2 cellular contexts compared by ENCODE assay signal in genomic region chr15:40275491-40275890, GRCh38.
TF ChIP-seq lines count a peak whose summit lies in the region.

No MANE protein-coding gene starts in this region.

TF ChIP-seq in HepG2, 621 proteins besides CTCF, POLR2A, EP300 and RAD21:
- TF ChIP-seq E2F5 (CRISPR knock-in tag; conservative IDR thresholded peaks at IDR 0.05) (no peak), ZNF556 (CRISPR knock-in tag; IDR thresholded peaks at IDR 0.05; ENCODE audit: borderline replicate concordance) (no peak), ZNF629 (CRISPR knock-in tag; conservative IDR thresholded peaks at IDR 0.05) (peak; percentile 83)
TF ChIP-seq in HepG2: peak in this region for 1.

TF ChIP-seq in IMR-90, 13 proteins besides CTCF, POLR2A, EP300 and RAD21:
- TF ChIP-seq FOS (IDR thresholded peaks at IDR 0.05; ENCODE audit: low read depth, low read length), result no peak
- no peak for TF ChIP-seq CEBPB (IDR thresholded peaks at IDR 0.05; ENCODE audit: low read depth, low read length)
- no peak for TF ChIP-seq BHLHE40 (IDR thresholded peaks at IDR 0.05; ENCODE audit: low read depth, low read length)
- TF ChIP-seq ELK1 (IDR thresholded peaks at IDR 0.05; ENCODE audit: borderline replicate concordance, low read depth, low read length), result no peak
- TF ChIP-seq CHD1 (IDR thresholded peaks at IDR 0.05; ENCODE audit: low read depth, low read length), result no peak
- TF ChIP-seq USF2 (IDR thresholded peaks at IDR 0.05; ENCODE audit: low read depth, low read length), result no peak
- TF ChIP-seq SMC3 (IDR thresholded peaks at IDR 0.05; ENCODE audit: low read depth, low read length), result no peak
- no peak for TF ChIP-seq RFX5 (IDR thresholded peaks at IDR 0.05; ENCODE audit: low read depth, low read length)
- no peak for TF ChIP-seq MAZ (IDR thresholded peaks at IDR 0.05; ENCODE audit: borderline replicate concordance, low read depth, low read length)
- no peak for TF ChIP-seq MAFK (IDR thresholded peaks at IDR 0.05; ENCODE audit: low read depth, low read length)
- no peak for TF ChIP-seq MXI1 (IDR thresholded peaks at IDR 0.05; ENCODE audit: borderline replicate concordance, low read depth, low read length)
- TF ChIP-seq RCOR1 (IDR thresholded peaks at IDR 0.05; ENCODE audit: insufficient replicate concordance, low read length), result no peak
TF ChIP-seq in IMR-90: peak in this region for 0.
